ENCODE assay signal across 22 cellular contexts in genomic region chr1:53769780-53770179, GRCh38. TPM values are rescaled to one million over a fixed set of nuclear protein-coding genes. Genes with fewer than 3 reads are reported as not detected.
DNase-seq lines count a peak whose midpoint lies in the region; ATAC-seq, FAIRE-seq and TF ChIP-seq lines count a peak whose summit lies in the region.
"Had no signal": no experiment of that assay in that cellular context is flagged by ENCODE, and none has a peak within 500 bp of the region (broad histone marks: within the 10 kb centered on the region; RNA-seq: fewer than 3 reads in every experiment).

No MANE protein-coding gene starts in this region.

- H3K4me1 ChIP-seq in astrocyte (ENCODE audit: insufficient read depth, low read length): peaks cover 13% of the 10 kb centered on the region
- H3K4me1 ChIP-seq in osteoblast (ENCODE audit: insufficient read depth, low read length): peaks cover 28% of the 10 kb centered on the region
- H3K4me1 ChIP-seq in psoas muscle: no peaks in the 10 kb centered on the region
- H3K4me1 ChIP-seq: A549, HAP-1 had no signal

- no peak overlapping the region for H3K4me3 ChIP-seq in astrocyte (ENCODE audit: insufficient read depth, low read depth, low read length)
- no peak overlapping the region for H3K4me3 ChIP-seq in fibroblast of mammary gland (ENCODE audit: control insufficient read depth, low read depth, low read length)
- H3K4me3 ChIP-seq in osteoblast (ENCODE audit: insufficient read depth, low read length): no peak overlapping the region
- no peak overlapping the region for H3K4me3 ChIP-seq in psoas muscle
- H3K4me3 ChIP-seq: A549, HAP-1 had no signal

- no peak overlapping the region for H3K4me3 Mint-ChIP-seq in astrocyte (ENCODE audit: unreplicated experiment)
- no peak overlapping the region for H3K4me3 Mint-ChIP-seq in activated CD8-positive, alpha-beta memory T cell treated with anti-CD3 and anti-CD28 coated beads, Interleukin-2, amount 10 ng/mL, durations not matched to agents 7 days and 5 days
- H3K4me3 Mint-ChIP-seq: CD14-positive monocyte had no signal

- WGBS in psoas muscle, 3 donors: 92 to 100% (median 100%) methylated on average over 1 of the region's 1 CpG

- ATAC-seq in psoas muscle: no peak
- ATAC-seq in activated CD8-positive, alpha-beta memory T cell treated with anti-CD3 and anti-CD28 coated beads, Interleukin-2, amount 10 ng/mL, durations not matched to agents 7 days and 5 days: no peak
- ATAC-seq: A549 had no signal

- H3K9ac ChIP-seq in astrocyte (ENCODE audit: low read length): no peak overlapping the region

- no peaks in the 10 kb centered on the region for H3K9me3 Mint-ChIP-seq in astrocyte (ENCODE audit: unreplicated experiment)
- H3K9me3 Mint-ChIP-seq in activated CD8-positive, alpha-beta memory T cell treated with anti-CD3 and anti-CD28 coated beads, Interleukin-2, amount 10 ng/mL, durations not matched to agents 7 days and 5 days (ENCODE audit: low read depth): no peaks in the 10 kb centered on the region
- H3K9me3 Mint-ChIP-seq: CD14-positive monocyte had no signal

- CTCF ChIA-PET in activated CD8-positive, alpha-beta memory T cell treated with anti-CD3 and anti-CD28 coated beads, Interleukin-2, amount 10 ng/mL, durations not matched to agents 7 days and 5 days (lab: Charles Lee): no interaction called here

- no peaks in the 10 kb centered on the region for H3K27me3 Mint-ChIP-seq in astrocyte (ENCODE audit: low read depth, unreplicated experiment)
- H3K27me3 Mint-ChIP-seq in activated CD8-positive, alpha-beta memory T cell treated with anti-CD3 and anti-CD28 coated beads, Interleukin-2, amount 10 ng/mL, durations not matched to agents 7 days and 5 days: no peaks in the 10 kb centered on the region

- TF ChIP-seq CTCF in GM10266 (IDR thresholded peaks at IDR 0.05; ENCODE audit: control insufficient read depth, insufficient read depth, low read depth, missing control alignments) (no peak), astrocyte (IDR thresholded peaks at IDR 0.05; ENCODE audit: insufficient read depth, low read depth, low read length) (no peak), fibroblast of mammary gland (conservative IDR thresholded peaks at IDR 0.05; ENCODE audit: control insufficient read depth, insufficient read depth, low read depth, low read length) (no peak), osteoblast (IDR thresholded peaks at IDR 0.05; ENCODE audit: extremely low read depth, low read depth, low read length) (no peak), psoas muscle (IDR thresholded peaks at IDR 0.05) (no peak)

- H3K27me3 ChIP-seq in astrocyte (ENCODE audit: insufficient read depth, low read length) (no peaks in the 10 kb centered on the region), osteoblast (ENCODE audit: insufficient read depth, low read length) (no peaks in the 10 kb centered on the region), psoas muscle (ENCODE audit: insufficient read depth in 3 of 3, low read length in 2 of 3) (no peaks in the 10 kb centered on the region)

- FAIRE-seq in astrocyte (lab: Jason Lieb, UNC) (no peak), RCC 7860 (lab: Jason Lieb, UNC) (no peak)
- FAIRE-seq: A549, GM19239 had no signal

- H3K27ac ChIP-seq in astrocyte (ENCODE audit: low read depth, low read length) (no peak overlapping the region), osteoblast (ENCODE audit: low read depth, low read length) (peak overlapping the region; percentile 13), psoas muscle (no peak overlapping the region)
- H3K27ac ChIP-seq: A549 had no signal

- H3K4me2 ChIP-seq in astrocyte (ENCODE audit: low read length): no peak overlapping the region
- H3K4me2 ChIP-seq in osteoblast (ENCODE audit: insufficient read depth, low read length): no peak overlapping the region
- H3K4me2 ChIP-seq: A549 had no signal

- no peaks in the 10 kb centered on the region for H3K9me3 ChIP-seq in astrocyte (ENCODE audit: insufficient read depth, low read depth, low read length)
- H3K9me3 ChIP-seq in osteoblast (ENCODE audit: low read depth, low read length): no peaks in the 10 kb centered on the region
- no peaks in the 10 kb centered on the region for H3K9me3 ChIP-seq in psoas muscle
- H3K9me3 ChIP-seq: A549, HAP-1 had no signal

- H3K36me3 ChIP-seq in astrocyte (ENCODE audit: insufficient read depth, low read length) (peaks cover 5% of the 10 kb centered on the region), osteoblast (ENCODE audit: insufficient read depth, low read length) (peaks cover 4% of the 10 kb centered on the region), psoas muscle (ENCODE audit: insufficient read depth in 1 of 2, low read depth in 1 of 2) (peaks cover 0 to 32% of the 10 kb centered on the region in 2 donors)

- DNase-seq in GM10266 (ENCODE audit: extremely low spot score) (peak; percentile 13), astrocyte (ENCODE audit: low read depth) (peak; percentile 12), fibroblast of mammary gland (ENCODE audit: low read depth) (peak; percentile 12), osteoblast (ENCODE audit: insufficient read length, low spot score, missing footprints) (no peak), psoas muscle (no peak), RCC 7860 (ENCODE audit: low spot score) (no peak)
- DNase-seq in stimulated activated CD4-positive, alpha-beta T cell treated with anti-CD3 and anti-CD28 coated beads, Interleukin-4, amount 100 ng/mL, for 1 hour: no peak
- no peak for DNase-seq in activated CD8-positive, alpha-beta memory T cell treated with anti-CD3 and anti-CD28 coated beads, Interleukin-2, amount 10 ng/mL, durations not matched to agents 7 days and 5 days
- DNase-seq: AML-193, DMS 273 treated with DMSO at 0.1 percent for 48 hours, GF-D8, KBM-7, MV-4-11, NCI-H1417 treated with DMSO at 0.1 percent for 48 hours, NCI-H1930, NCI-H446 treated with DMSO at 0.1 percent for 48 hours, OCI-M1, RPMI8226 had no signal

- peaks cover 3% of the 10 kb centered on the region for H3K36me3 Mint-ChIP-seq in astrocyte (ENCODE audit: low read depth, unreplicated experiment)
- peaks cover 39% of the 10 kb centered on the region for H3K36me3 Mint-ChIP-seq in activated CD8-positive, alpha-beta memory T cell treated with anti-CD3 and anti-CD28 coated beads, Interleukin-2, amount 10 ng/mL, durations not matched to agents 7 days and 5 days

- no peaks in the 10 kb centered on the region for H4K20me1 ChIP-seq in astrocyte (ENCODE audit: insufficient read depth, low read length)
- no peaks in the 10 kb centered on the region for H4K20me1 ChIP-seq in osteoblast (ENCODE audit: insufficient read depth, low read length)

- H3K79me2 ChIP-seq in astrocyte (ENCODE audit: insufficient read depth, low read length) (no peaks in the 10 kb centered on the region), osteoblast (ENCODE audit: insufficient read depth, low read length) (no peaks in the 10 kb centered on the region)

- H3K27ac Mint-ChIP-seq in astrocyte (ENCODE audit: unreplicated experiment): no peak overlapping the region
- no peak overlapping the region for H3K27ac Mint-ChIP-seq in activated CD8-positive, alpha-beta memory T cell treated with anti-CD3 and anti-CD28 coated beads, Interleukin-2, amount 10 ng/mL, durations not matched to agents 7 days and 5 days

- intact Hi-C loops in psoas muscle (cut with DNase I): no loop called here

- peaks cover 25% of the 10 kb centered on the region for H3K4me1 Mint-ChIP-seq in astrocyte (ENCODE audit: low read depth, unreplicated experiment)
- peaks cover 34% of the 10 kb centered on the region for H3K4me1 Mint-ChIP-seq in activated CD8-positive, alpha-beta memory T cell treated with anti-CD3 and anti-CD28 coated beads, Interleukin-2, amount 10 ng/mL, durations not matched to agents 7 days and 5 days

- H2AFZ ChIP-seq in astrocyte (ENCODE audit: low read depth, low read length) (no peak overlapping the region), osteoblast (ENCODE audit: low read length) (no peak overlapping the region)

RNA-seq across cellular contexts. Expression of gene GLIS1, which starts 30.8 kb away (rescaled TPM):
- total RNA-seq in astrocyte (0.07 TPM in 1 of 2 replicates, not detected in the other), osteoblast (2.4 and 2.9 TPM in 2 replicates), psoas muscle (under 1 TPM; 0.11 to 0.40 (median 0.14) TPM)
- polyA plus RNA-seq in psoas muscle: under 1 TPM; 0.03 to 0.35 (median 0.21) TPM
- total RNA-seq in activated CD8-positive, alpha-beta memory T cell treated with anti-CD3 and anti-CD28 coated beads, Interleukin-2, amount 10 ng/mL, durations not matched to agents 7 days and 5 days: not detected
- polyA plus RNA-seq: CD14-positive monocyte had no signal

Comparison
In these comparisons a context has a peak if more than half of its experiments do, and no peak if none do; other contexts are left out.
1. DNase-seq: peak in GM10266 (single experiment), astrocyte (single experiment) and fibroblast of mammary gland (single experiment); none in osteoblast (single experiment), psoas muscle (0 of 2), stimulated activated CD4-positive, alpha-beta T cell treated with anti-CD3 and anti-CD28 coated beads, Interleukin-4, amount 100 ng/mL, for 1 hour (single experiment), activated CD8-positive, alpha-beta memory T cell treated with anti-CD3 and anti-CD28 coated beads, Interleukin-2, amount 10 ng/mL, durations not matched to agents 7 days and 5 days (single experiment) and RCC 7860 (single experiment).